In the genomic region with DNA sequence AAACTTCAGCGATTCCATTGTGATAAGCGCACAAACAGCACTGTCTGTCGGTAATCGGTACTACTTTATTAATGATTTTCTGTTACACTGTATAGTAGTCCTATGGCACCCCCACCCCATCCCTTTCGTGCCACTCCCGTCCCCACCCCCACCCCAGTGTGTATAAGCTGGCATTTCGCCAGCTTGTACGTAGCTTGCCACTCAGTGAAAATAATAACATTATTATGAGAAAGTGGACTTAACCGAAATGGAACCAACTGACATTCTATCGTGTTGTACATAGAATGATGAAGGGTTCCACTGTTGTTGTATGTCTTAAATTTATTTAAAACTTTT, we compare ENCODE assay signal across 8 cellular contexts. TPM values are rescaled to one million over a fixed set of nuclear protein-coding genes. Genes with fewer than 3 reads are reported as not detected.
DNase-seq lines count a peak whose midpoint lies in the region; ATAC-seq, FAIRE-seq and TF ChIP-seq lines count a peak whose summit lies in the region.

No MANE protein-coding gene starts in this region.

- no peak overlapping the region for H2BK20ac ChIP-seq in H1 (ENCODE audit: low read length)

- peaks cover 22% of the 10 kb centered on the region for H3F3A ChIP-seq in neural progenitor cell (ENCODE audit: low read depth)

- no peaks in the 10 kb centered on the region for H4K20me1 ChIP-seq in H1 (replicated peaks in 1 of 2; ENCODE audit: control insufficient read depth in 1 of 2, insufficient read depth in 2 of 2, low read length in 2 of 2)
- H4K20me1 ChIP-seq in neural progenitor cell (ENCODE audit: low read depth), result peaks cover 8% of the 10 kb centered on the region

- H3K4me2 ChIP-seq in H1 (ENCODE audit: insufficient read depth in 1 of 2, low read depth in 2 of 2, low read length in 2 of 2), result peak overlapping the region; percentile 76 to 83
- peak overlapping the region; percentile 86 for H3K4me2 ChIP-seq in neural progenitor cell

- no peaks in the 10 kb centered on the region for H3K79me1 ChIP-seq in H1 (ENCODE audit: low read depth, low read length)

- no peak overlapping the region for H3K14ac ChIP-seq in H1 (ENCODE audit: insufficient read length)

- no peak for FAIRE-seq in H1 (lab: Jason Lieb, UNC)

- H3K27me3 Mint-ChIP-seq in neural progenitor cell (ENCODE audit: insufficient read depth, low read depth), result peaks cover 2% of the 10 kb centered on the region

- BruUV-seq in Panc1 (replicated peaks; lab: Mats Ljungman, UMichigan), result no TSS peak

- peak overlapping the region; percentile 91; the same call in 1 of the 2 replicates for H2BK5ac ChIP-seq in H1 (ENCODE audit: low read depth, low read length)

- ATAC-seq in heart right ventricle (no peak), Right ventricle myocardium inferior (no peak), Panc1 (peak; percentile 29; the same call in 1 of the 2 replicates), GM21447 (IDR thresholded peaks at IDR 0.05; ENCODE audit: unreplicated experiment) (no peak)

- H3K9ac ChIP-seq in H1 (replicated peaks in 1 of 4; ENCODE audit: extremely low read depth in 1 of 4, low read depth in 3 of 4, low read length in 3 of 4) (peak overlapping the region in 3 of 4 experiments; percentile 80 to 87 (median 86); a peak in 5 of 7 replicates), neural progenitor cell (no peak overlapping the region)

- no peak for TF ChIP-seq POLR2A in H1 (IDR thresholded peaks at IDR 0.05; ENCODE audit: control extremely low read depth in 1 of 2, low read depth in 2 of 2, low read length in 2 of 2)

- H3K23me2 ChIP-seq in H1 (ENCODE audit: low read depth, low read length), result peaks cover 3% of the 10 kb centered on the region; the same call in 1 of the 2 replicates

- no peak overlapping the region for H4K91ac ChIP-seq in H1 (replicated peaks; ENCODE audit: insufficient read length, low read length)

- H3K23ac ChIP-seq in H1 (ENCODE audit: insufficient read length), result no peak overlapping the region

- H4K8ac ChIP-seq in H1 (ENCODE audit: extremely low read depth, insufficient read depth, low read length), result no peak overlapping the region

- peak overlapping the region; percentile 75; the same call in 1 of the 2 replicates for H2BK12ac ChIP-seq in H1 (ENCODE audit: low read depth, low read length)

- POLR2A ChIA-PET in Panc1 (lab: Charles Lee) (no interaction called here), H1 (lab: Charles Lee; ENCODE audit: partially characterized antibody) (interaction anchor here (0.6 to 5.8 kb wide), 12 partner anchors 9 to 344 kb away, joined by 3 to 64 read pairs (median 6); no protein-coding TSS in a partner anchor)

- no peak for DNase-seq in heart right ventricle
- DNase-seq in Right ventricle myocardium inferior (ENCODE audit: missing footprints), result no peak
- peak; percentile 33 for DNase-seq in Panc1 (ENCODE audit: low read depth, low spot score)
- no peak for DNase-seq in H1 (ENCODE audit: low read depth in 1 of 2, low spot score in 2 of 2)
- no peak for DNase-seq in neural progenitor cell (ENCODE audit: low spot score)
- DNase-seq in CD1c-positive myeloid dendritic cell (ENCODE audit: extremely low spot score), result no peak
- no peak for DNase-seq in HuH-7.5 (ENCODE audit: low spot score)

- no peak for TF ChIP-seq RAD21 in H1 (IDR thresholded peaks at IDR 0.05 in 1 of 2, conservative IDR thresholded peaks at IDR 0.05 in 1 of 2; ENCODE audit: low read depth in 2 of 2, low read length in 2 of 2)

- H2AFZ ChIP-seq in H1 (ENCODE audit: low read length) (no peak overlapping the region), neural progenitor cell (replicated peaks) (no peak overlapping the region)

- H3K4me1 ChIP-seq in heart right ventricle (peaks cover 0 to 42% (median 23%) of the 10 kb centered on the region in 9 donors), Panc1 (ENCODE audit: control insufficient read depth, insufficient read depth, low read length) (no peaks in the 10 kb centered on the region; the same call in 1 of the 2 replicates), H1 (replicated peaks in 1 of 4; ENCODE audit: control insufficient read depth in 3 of 4, insufficient read depth in 4 of 4, low read length in 3 of 4) (peaks cover 0 to 3% (median 0%) of the 10 kb centered on the region in 4 experiments; a peak in 2 of 7 replicates), neural progenitor cell (peaks cover 9% of the 10 kb centered on the region)

- H3K9me3 ChIP-seq in heart right ventricle, result no peaks in the 10 kb centered on the region
- no peaks in the 10 kb centered on the region for H3K9me3 ChIP-seq in Panc1 (ENCODE audit: control insufficient read depth, insufficient read depth, low read depth, low read length)
- H3K9me3 ChIP-seq in H1 (ENCODE audit: insufficient read depth in 2 of 2, low read depth in 1 of 2, low read length in 1 of 2), result no peaks in the 10 kb centered on the region
- no peaks in the 10 kb centered on the region for H3K9me3 ChIP-seq in neural progenitor cell (ENCODE audit: low read depth)

- in situ Hi-C loops in Panc1 (cut with HindIII; ENCODE audit: low pct_unique_long_range_greater_than_20kb, low sequenced_read_pairs), result no loop called here

- no peaks in the 10 kb centered on the region for H3K36me3 ChIP-seq in heart right ventricle
- no peaks in the 10 kb centered on the region for H3K36me3 ChIP-seq in Panc1 (ENCODE audit: control insufficient read depth, insufficient read depth, low read length)
- peaks cover 0 to 34% (median 6%) of the 10 kb centered on the region in 4 experiments; a peak in 3 of 8 replicates for H3K36me3 ChIP-seq in H1 (ENCODE audit: control insufficient read depth in 2 of 4, insufficient read depth in 4 of 4, low read length in 3 of 4)
- no peaks in the 10 kb centered on the region for H3K36me3 ChIP-seq in neural progenitor cell

- no peak for TF ChIP-seq EP300 in H1 (IDR thresholded peaks at IDR 0.05; ENCODE audit: borderline replicate concordance in 1 of 2, low read depth in 2 of 2, low read length in 2 of 2)

- H3K79me2 ChIP-seq in H1 (ENCODE audit: control insufficient read depth in 1 of 2, insufficient read depth in 2 of 2, low read length in 2 of 2) (peaks cover 5 to 44% of the 10 kb centered on the region in 2 experiments; a peak in 3 of 4 replicates), neural progenitor cell (ENCODE audit: low read depth) (peaks cover 52% of the 10 kb centered on the region)

- no peak overlapping the region for H3K27ac Mint-ChIP-seq in neural progenitor cell

- intact Hi-C loops in heart right ventricle (cut with DNase I), result loop anchor here in 4 of 10 donors (10.0 kb wide), 2 partner anchors 179 to 339 kb away; no protein-coding TSS in a partner anchor
- intact Hi-C loops in Right ventricle myocardium inferior (cut with DNase I), result no loop called here
- intact Hi-C loops in Panc1 (cut with micrococcal nuclease; ENCODE audit: unreplicated experiment), result no loop called here

- peaks cover 26% of the 10 kb centered on the region for H3K4me1 Mint-ChIP-seq in neural progenitor cell

- H3K56ac ChIP-seq in H1 (replicated peaks; ENCODE audit: insufficient read length, low read depth, low read length), result no peak overlapping the region

- CTCF ChIA-PET in Panc1 (lab: Charles Lee) (no interaction called here), H1 (lab: Charles Lee; ENCODE audit: partially characterized antibody) (no interaction called here)

- no peak overlapping the region for H3K18ac ChIP-seq in H1 (ENCODE audit: extremely low read depth, low read length)

- H2BK120ac ChIP-seq in H1 (replicated peaks; ENCODE audit: low read depth, low read length), result no peak overlapping the region

- no peak overlapping the region for H2BK15ac ChIP-seq in H1 (ENCODE audit: low read length)

- H3K27ac ChIP-seq in heart right ventricle (peak overlapping the region in 9 of 10 donors; percentile 89 to 96 (median 95)), Panc1 (ENCODE audit: low read length) (peak overlapping the region; percentile 77), H1 (ENCODE audit: low read depth, low read length) (peak overlapping the region; percentile 86; the same call in 1 of the 2 replicates), neural progenitor cell (no peak overlapping the region)

- no peaks in the 10 kb centered on the region for H3K36me3 Mint-ChIP-seq in neural progenitor cell

- peak overlapping the region; percentile 90 for H4K5ac ChIP-seq in H1 (ENCODE audit: insufficient read length, low read depth, low read length)

- peak overlapping the region; percentile 97 for H3K4me3 Mint-ChIP-seq in neural progenitor cell

- peaks cover 3% of the 10 kb centered on the region for H3K9me3 Mint-ChIP-seq in neural progenitor cell

- no peak overlapping the region for H3K4ac ChIP-seq in H1 (replicated peaks; ENCODE audit: insufficient read length, low read depth, low read length)

- H2AK5ac ChIP-seq in H1 (ENCODE audit: low read depth, low read length), result no peak overlapping the region

- WGBS in heart right ventricle, 2 donors, result 2% methylated on average over 10 of the region's 10 CpGs
- 20% methylated on average over 2 of the region's 10 CpGs; no CpG with 5 or more reads in 1 of the 2 experiments for WGBS in H1 (ENCODE audit: extremely low coverage in 1 of 2, insufficient coverage in 1 of 2, insufficient read length in 1 of 2, insufficient replicate concordance in 2 of 2, low coverage in 1 of 2, low lambda C conversion rate in 2 of 2, missing lambda C conversion rate in 1 of 2), 2 experiments

- TF ChIP-seq CTCF in heart right ventricle (IDR thresholded peaks at IDR 0.05), result no peak
- TF ChIP-seq CTCF in Panc1 (IDR thresholded peaks at IDR 0.05), result no peak
- TF ChIP-seq CTCF in H1 (IDR thresholded peaks at IDR 0.05; ENCODE audit: control extremely low read depth in 1 of 3, insufficient read depth in 1 of 3, low read depth in 1 of 3, low read length in 3 of 3), result no peak
- TF ChIP-seq CTCF in neural progenitor cell (IDR thresholded peaks at IDR 0.05), result no peak

- no peaks in the 10 kb centered on the region for H3K27me3 ChIP-seq in heart right ventricle
- no peaks in the 10 kb centered on the region for H3K27me3 ChIP-seq in Panc1 (ENCODE audit: control insufficient read depth, insufficient read depth, low read length)
- no peaks in the 10 kb centered on the region for H3K27me3 ChIP-seq in H1 (replicated peaks in 1 of 4; ENCODE audit: control insufficient read depth in 3 of 4, extremely low read depth in 1 of 4, insufficient read depth in 3 of 4, low read length in 3 of 4)
- no peaks in the 10 kb centered on the region for H3K27me3 ChIP-seq in neural progenitor cell

- H3K4me3 ChIP-seq in heart right ventricle, result peak overlapping the region; percentile 63 to 77 (median 70)
- peak overlapping the region; percentile 58 to 59 for H3K4me3 ChIP-seq in Panc1 (ENCODE audit: low read depth in 2 of 2, low read length in 2 of 2)
- H3K4me3 ChIP-seq in H1 (ENCODE audit: extremely low read depth in 1 of 4, insufficient read depth in 2 of 4, low read depth in 3 of 4, low read length in 4 of 4), result peak overlapping the region; percentile 74 to 95 (median 88)
- peak overlapping the region; percentile 72 for H3K4me3 ChIP-seq in neural progenitor cell

RNA-seq across cellular contexts. Expression of a gene that starts 4.8 kb away (rescaled TPM):
- total RNA-seq in heart right ventricle (100 to 1,000 TPM in 1 of 10 donors, 10 to 100 TPM in 9; 15.2 to 171 (median 26.9) TPM), Right ventricle myocardium inferior (54.2 TPM), Panc1 (2021; ENCODE audit: unreplicated experiment) (14.0 TPM), neural progenitor cell (ENCODE audit: low replicate concordance) (25.2 and 42.3 TPM in 2 replicates)
- polyA plus RNA-seq in heart right ventricle (10 to 100 TPM; 20.0 to 30.9 TPM), H1 (2011; rRNA removed) (128 and 209 TPM in 2 replicates)
- 30.0 TPM for polyA plus RNA-seq in Panc1 (2012; ENCODE audit: insufficient read length)
- 118 and 126 TPM in 2 replicates for total RNA-seq in H1 (2021; fragmentation: NEBNext Ultra II Directional; extraction: Animal tissue kit (Norgen Biotek cat#: 25700))
- polyA plus RNA-seq in H1 (2011; cell fraction: cytosol; rRNA removed), result 153 TPM
- polyA plus RNA-seq in H1 (2011; cell fraction: nucleus; rRNA removed), result 105 TPM
- 98.1 to 109 TPM (median 106 TPM) in 4 replicates for polyA plus RNA-seq in H1 (2012, experiment 1 of 2)
- polyA plus RNA-seq in H1 (2012, experiment 2 of 2), result 112 TPM
- 60.9 TPM for polyA plus RNA-seq in H1 (2013, experiment 1 of 2)
- 58.2 TPM for polyA plus RNA-seq in H1 (2013, experiment 2 of 2)
- polyA minus RNA-seq in H1 (2011; rRNA and poly(A)+ RNA removed), result 29.2 and 30.6 TPM in 2 replicates
- 77.7 TPM for polyA minus RNA-seq in H1 (2011; cell fraction: cytosol; rRNA and poly(A)+ RNA removed)
- polyA minus RNA-seq in H1 (2011; cell fraction: nucleus; rRNA and poly(A)+ RNA removed), result 58.2 TPM
